In genomic region chr19:1214299-1214861, GRCh38 we compare ENCODE assay signal across 7 cellular contexts. TPM values are rescaled to one million over a fixed set of nuclear protein-coding genes. Genes with fewer than 3 reads are reported as not detected.
DNase-seq lines count a peak whose midpoint lies in the region; ATAC-seq, FAIRE-seq and TF ChIP-seq lines count a peak whose summit lies in the region.
"Had no signal": no experiment of that assay in that cellular context is flagged by ENCODE, and none has a peak within 500 bp of the region (broad histone marks: within the 10 kb centered on the region; RNA-seq: fewer than 3 reads in every experiment).

No MANE protein-coding gene starts in this region.

- FAIRE-seq in GM12891 (lab: Jason Lieb, UNC): no peak

- WGBS in heart left ventricle, 4 donors: 43 to 55% (median 51%) methylated on average over 11 to 21 of the region's 21 CpGs
- WGBS in suprapubic skin: no CpG with 5 or more reads among the region's 21 CpGs

- H3K27ac ChIP-seq in heart left ventricle: peak overlapping the region; percentile 80 to 96 (median 88)
- H3K27ac ChIP-seq in suprapubic skin: peak overlapping the region; percentile 88
- H3K27ac ChIP-seq: 22Rv1 had no signal

- peaks cover 16% of the 10 kb centered on the region for H3K36me3 Mint-ChIP-seq in T-helper 1 cell treated with Interleukin-12 subunit alpha and Interleukin-12 subunit beta and Interleukin-4 antibody, amounts not matched to agents 30 μg/mL and 1 μg/mL, for 36 hours (ENCODE audit: low read depth)

- H3K9me3 Mint-ChIP-seq in T-helper 1 cell treated with Interleukin-12 subunit alpha and Interleukin-12 subunit beta and Interleukin-4 antibody, amounts not matched to agents 30 μg/mL and 1 μg/mL, for 36 hours: no peaks in the 10 kb centered on the region

- ATAC-seq in heart left ventricle: peak in 1 of 4 donors; percentile 2
- ATAC-seq in GM21825 (IDR thresholded peaks at IDR 0.05; ENCODE audit: unreplicated experiment): no peak

- TF ChIP-seq POLR2A in heart left ventricle (IDR thresholded peaks at IDR 0.05) (no peak), suprapubic skin (IDR thresholded peaks at IDR 0.05) (no peak), GM12891 (IDR thresholded peaks at IDR 0.05; ENCODE audit: low read depth, low read length) (no peak)

- H3K4me1 Mint-ChIP-seq in T-helper 1 cell treated with Interleukin-12 subunit alpha and Interleukin-12 subunit beta and Interleukin-4 antibody, amounts not matched to agents 30 μg/mL and 1 μg/mL, for 36 hours (ENCODE audit: low read depth): peaks cover 18% of the 10 kb centered on the region

- peak overlapping the region; percentile 98 for H3K27ac Mint-ChIP-seq in T-helper 1 cell treated with Interleukin-12 subunit alpha and Interleukin-12 subunit beta and Interleukin-4 antibody, amounts not matched to agents 30 μg/mL and 1 μg/mL, for 36 hours

- intact Hi-C loops in heart left ventricle (cut with DNase I): loop anchor here in 1 of 10 donors (2.0 kb wide), 1 partner anchor 26 kb away; the partner anchor contains the start of gene ATP5F1D

- DNase-seq in T-helper 1 cell (no peak), heart left ventricle (peak in 1 of 5 donors; percentile 58), suprapubic skin (ENCODE audit: low spot score in 2 of 2) (no peak), GM12891 (ENCODE audit: insufficient read length, low spot score) (no peak)

- H3K9me3 ChIP-seq in heart left ventricle (no peaks in the 10 kb centered on the region), suprapubic skin (no peaks in the 10 kb centered on the region)

- H3K27me3 Mint-ChIP-seq in T-helper 1 cell treated with Interleukin-12 subunit alpha and Interleukin-12 subunit beta and Interleukin-4 antibody, amounts not matched to agents 30 μg/mL and 1 μg/mL, for 36 hours (ENCODE audit: low read depth): no peaks in the 10 kb centered on the region

- peaks cover 0 to 25% (median 4%) of the 10 kb centered on the region in 9 donors for H3K36me3 ChIP-seq in heart left ventricle
- H3K36me3 ChIP-seq in suprapubic skin: no peaks in the 10 kb centered on the region

- TF ChIP-seq EP300 in suprapubic skin (IDR thresholded peaks at IDR 0.05): no peak

- H3K27me3 ChIP-seq in heart left ventricle (no peaks in the 10 kb centered on the region), suprapubic skin (no peaks in the 10 kb centered on the region)

- H3K4me1 ChIP-seq in heart left ventricle (peaks cover 21 to 96% (median 80%) of the 10 kb centered on the region in 12 donors), suprapubic skin (peaks cover 81% of the 10 kb centered on the region)

- H3K4me3 Mint-ChIP-seq in T-helper 1 cell treated with Interleukin-12 subunit alpha and Interleukin-12 subunit beta and Interleukin-4 antibody, amounts not matched to agents 30 μg/mL and 1 μg/mL, for 36 hours: peak overlapping the region; percentile 77

- TF ChIP-seq CTCF in heart left ventricle (IDR thresholded peaks at IDR 0.05): no peak
- no peak for TF ChIP-seq CTCF in suprapubic skin (IDR thresholded peaks at IDR 0.05)

- H3K4me3 ChIP-seq in heart left ventricle: peak overlapping the region in 9 of 12 donors; percentile 7 to 31 (median 13)
- H3K4me3 ChIP-seq in suprapubic skin: peak overlapping the region; percentile 29

TF ChIP-seq in GM12891, 5 proteins besides CTCF, POLR2A, EP300 and RAD21:
- no peak for TF ChIP-seq PAX5 (IDR thresholded peaks at IDR 0.05; ENCODE audit: insufficient read depth, low read length, severe bottlenecking)
- no peak for TF ChIP-seq SPI1 (IDR thresholded peaks at IDR 0.05; ENCODE audit: low read depth, low read length)
- no peak for TF ChIP-seq POLR2AphosphoS5 (IDR thresholded peaks at IDR 0.05; ENCODE audit: low read depth, low read length)
- TF ChIP-seq TAF1 (IDR thresholded peaks at IDR 0.05; ENCODE audit: low read depth, low read length): no peak
- TF ChIP-seq POU2F2 (IDR thresholded peaks at IDR 0.05; ENCODE audit: low read depth, low read length): no peak

RNA-seq across cellular contexts. Expression of gene STK11, which starts 8.8 kb away (rescaled TPM):
- total RNA-seq in heart left ventricle: 10 to 100 TPM; 44.7 to 92.0 (median 50.7) TPM
- 10 to 100 TPM; 49.1 to 56.4 TPM for polyA plus RNA-seq in heart left ventricle
- total RNA-seq in suprapubic skin: 10 to 100 TPM; 62.5 to 76.9 (median 66.4) TPM
- 27.4 TPM for polyA plus RNA-seq in GM12891 (2012; ENCODE audit: low read depth, missing spikeins)

RNA-seq across cellular contexts. Expression of gene CBARP, which starts 23.4 kb away (rescaled TPM):
- 1 to 10 TPM in 6 of 9 donors, under 1 TPM in 3; 0.60 to 2.2 (median 1.8) TPM for total RNA-seq in heart left ventricle
- 1 to 10 TPM; 1.0 to 1.6 TPM for polyA plus RNA-seq in heart left ventricle
- total RNA-seq in suprapubic skin: 1 to 10 TPM; 2.9 to 8.6 (median 5.1) TPM
- 1.5 TPM for polyA plus RNA-seq in GM12891 (2012; ENCODE audit: low read depth, missing spikeins)

RNA-seq across cellular contexts. Expression of gene ATP5F1D, which starts 27.2 kb away (rescaled TPM):
- total RNA-seq in heart left ventricle (100 to 1,000 TPM; 201 to 584 (median 450) TPM), suprapubic skin (100 to 1,000 TPM; 102 to 205 (median 137) TPM)
- 1,000 to 10,000 TPM in 1 of 2 donors, 100 to 1,000 TPM in 1; 459 to 1,034 TPM for polyA plus RNA-seq in heart left ventricle
- polyA plus RNA-seq in GM12891 (2012; ENCODE audit: low read depth, missing spikeins): 209 TPM

RNA-seq across cellular contexts. Expression of gene MIDN, which starts 34.0 kb away (rescaled TPM):
- 100 to 1,000 TPM in 1 of 9 donors, 10 to 100 TPM in 8; 25.8 to 115 (median 60.5) TPM for total RNA-seq in heart left ventricle
- polyA plus RNA-seq in heart left ventricle: 10 to 100 TPM; 31.5 to 33.6 TPM
- total RNA-seq in suprapubic skin: 100 to 1,000 TPM in 2 of 4 donors, 10 to 100 TPM in 2; 89.0 to 153 (median 105) TPM
- polyA plus RNA-seq in GM12891 (2012; ENCODE audit: low read depth, missing spikeins): 16.2 TPM

RNA-seq across cellular contexts. Expression of gene SBNO2, which starts 40.3 kb away (rescaled TPM):
- total RNA-seq in heart left ventricle (10 to 100 TPM in 8 of 9 donors, 1 to 10 TPM in 1; 9.9 to 78.9 (median 20.0) TPM), suprapubic skin (10 to 100 TPM; 36.7 to 58.9 (median 45.5) TPM)
- polyA plus RNA-seq in heart left ventricle: 10 to 100 TPM; 10.1 to 18.7 TPM
- 9.2 TPM for polyA plus RNA-seq in GM12891 (2012; ENCODE audit: low read depth, missing spikeins)
